In genomic region chr18:809985-810642, GRCh38 we compare ENCODE assay signal across 1 cellular context.
TF ChIP-seq lines count a peak whose summit lies in the region.

No MANE protein-coding gene starts in this region.

TF ChIP-seq in WTC11, 78 proteins besides CTCF, POLR2A, EP300 and RAD21 (continued from another document):
- TF ChIP-seq FOXP4 (CRISPR knock-in tag; IDR thresholded peaks at IDR 0.05): no peak
- no peak for TF ChIP-seq FOXJ3 (CRISPR knock-in tag; IDR thresholded peaks at IDR 0.05; ENCODE audit: borderline replicate concordance)
- TF ChIP-seq TCF7 (CRISPR knock-in tag; IDR thresholded peaks at IDR 0.05; ENCODE audit: low read depth): no peak
- no peak for TF ChIP-seq FOXK1 (CRISPR knock-in tag; IDR thresholded peaks at IDR 0.05)
- TF ChIP-seq NFATC4 (CRISPR knock-in tag; IDR thresholded peaks at IDR 0.05): no peak
TF ChIP-seq in WTC11: peak in this region for 0.
